In genomic region chr7:142602183-142602582, GRCh38 we compare ENCODE assay signal across 22 cellular contexts.
"Had no signal": no experiment of that assay in that cellular context is flagged by ENCODE, and none has a peak within 500 bp of the region (broad histone marks: within the 10 kb centered on the region; RNA-seq: fewer than 3 reads in every experiment).

No MANE protein-coding gene starts in this region.

- H3K4me1 ChIP-seq: breast epithelium, colonic mucosa had no signal

- H3K4me3 ChIP-seq: breast epithelium, colonic mucosa had no signal

- H3K27me3 ChIP-seq: breast epithelium, colonic mucosa had no signal

- H3K36me3 ChIP-seq: breast epithelium, colonic mucosa had no signal

- ATAC-seq: T-helper 17 cell had no signal

- H3K27ac ChIP-seq: breast epithelium, colonic mucosa, RWPE1 had no signal

- DNase-seq: activated B cell treated with CpG ODN at 0.5 μM for 24 hours; activated CD4-positive, alpha-beta memory T cell treated with anti-CD3 and anti-CD28 coated beads for 36 hours; activated CD4-positive, alpha-beta T cell treated with anti-CD3 and anti-CD28 coated beads for 1 hour; activated CD4-positive, alpha-beta T cell treated with anti-CD3 and anti-CD28 coated beads, Interleukin-2, amount 10 ng/mL, durations not matched to agents 24 days and 14 days; activated CD8-positive, alpha-beta memory T cell treated with anti-CD3 and anti-CD28 coated beads for 24 hours; activated gamma-delta T cell treated with Interleukin-2 at 50 U/mL for 16 hours; activated naive CD4-positive, alpha-beta T cell treated with anti-CD3 and anti-CD28 coated beads, Interleukin-2, amount 10 ng/mL, durations not matched to agents 7 days and 5 days; activated naive CD8-positive, alpha-beta T cell treated with anti-CD3 and anti-CD28 coated beads for 36 hours; activated T-cell treated with anti-CD3 and anti-CD28 coated beads, Interleukin-2, amount 50 U/mL, for 48 hours; caudate nucleus; colonic mucosa; MM.1S; NCI-H146; NCI-H187 treated with DMSO at 0.1 percent for 48 hours; NCI-H2171 treated with DMSO at 0.1 percent for 48 hours; NCI-H226; NCI-H526 treated with DMSO at 0.1 percent for 48 hours; NCI-H82; T-helper 17 cell; T-helper 9 cell had no signal

- H3K9me3 ChIP-seq: breast epithelium, colonic mucosa had no signal
